Comparison of ENCODE assay signal across 19 cellular contexts in genomic region chr1:170096806-170097340, GRCh38. TPM values are rescaled to one million over a fixed set of nuclear protein-coding genes. Genes with fewer than 3 reads are reported as not detected.
DNase-seq lines count a peak whose midpoint lies in the region; ATAC-seq and TF ChIP-seq lines count a peak whose summit lies in the region.
"Had no signal": no experiment of that assay in that cellular context is flagged by ENCODE, and none has a peak within 500 bp of the region (broad histone marks: within the 10 kb centered on the region; RNA-seq: fewer than 3 reads in every experiment).

No MANE protein-coding gene starts in this region.

- H3K4me1 ChIP-seq in A673 (ENCODE audit: insufficient read depth, low read length, poor library complexity, severe bottlenecking): peaks cover 28% of the 10 kb centered on the region
- peaks cover 0 to 19% of the 10 kb centered on the region in 2 donors for H3K4me1 ChIP-seq in neuronal stem cell (ENCODE audit: control insufficient read depth in 2 of 2, insufficient read depth in 1 of 2, low read depth in 1 of 2, low read length in 2 of 2)
- H3K4me1 ChIP-seq: BLaER1 had no signal

- peaks cover 25% of the 10 kb centered on the region for H3K4me1 Mint-ChIP-seq in brain
- H3K4me1 Mint-ChIP-seq: CD4-positive, alpha-beta memory T cell had no signal

- no peak overlapping the region for H2BK12ac ChIP-seq in neuronal stem cell (ENCODE audit: low read length)

- peak; percentile 73 for DNase-seq in A673 (ENCODE audit: low spot score)
- peak; percentile 16 for DNase-seq in NCI-H524 treated with DMSO at 0.1 percent for 48 hours (lab: John Stamatoyannopoulos, UW)
- no peak for DNase-seq in neuronal stem cell (ENCODE audit: low spot score)
- no peak for DNase-seq in stimulated activated CD4-positive, alpha-beta T cell treated with anti-CD3 and anti-CD28 coated beads, Interleukin-2, amount 100 ng/mL, for 48 hours
- no peak for DNase-seq in NCI-H1092 (lab: John Stamatoyannopoulos, UW)
- DNase-seq: CD4-positive, alpha-beta memory T cell; GDM1; H9; NCI-H1436; NCI-H1930; NCI-H226; Right ventricle myocardium superior had no signal

- no peak overlapping the region for H4K91ac ChIP-seq in neuronal stem cell (ENCODE audit: low read depth, low read length, poor library complexity)

- H3K27ac ChIP-seq in A673 (ENCODE audit: low read depth, low read length, poor library complexity, severe bottlenecking): peak overlapping the region; percentile 63
- H3K27ac ChIP-seq in neuronal stem cell (replicated peaks; ENCODE audit: low read length): no peak overlapping the region
- H3K27ac ChIP-seq: BLaER1, KMS-11 had no signal

- H3K79me1 ChIP-seq in neuronal stem cell (ENCODE audit: low read depth, low read length): no peaks in the 10 kb centered on the region

- H3K27me3 Mint-ChIP-seq in brain: peaks cover 3% of the 10 kb centered on the region

- no peak overlapping the region for H3K18ac ChIP-seq in neuronal stem cell (ENCODE audit: low read length)

- POLR2A ChIA-PET in A673 (lab: Charles Lee; ENCODE audit: low non-redundant PET): no interaction called here

- BruUV-seq in A673 (replicated peaks; lab: Mats Ljungman, UMichigan): no TSS peak

- no peaks in the 10 kb centered on the region for H3K36me3 ChIP-seq in A673 (ENCODE audit: insufficient read depth, low read length, poor library complexity, severe bottlenecking)
- no peaks in the 10 kb centered on the region for H3K36me3 ChIP-seq in neuronal stem cell (replicated peaks in 1 of 2; ENCODE audit: control insufficient read depth in 2 of 2, insufficient read depth in 2 of 2, low read length in 2 of 2)
- H3K36me3 ChIP-seq: BLaER1 had no signal

- H3K36me3 Mint-ChIP-seq in brain: no peaks in the 10 kb centered on the region

- no peak overlapping the region for H2BK15ac ChIP-seq in neuronal stem cell (ENCODE audit: low read length)

- no peak overlapping the region for H3K9ac ChIP-seq in neuronal stem cell (ENCODE audit: low read depth, low read length, poor library complexity)
- H3K9ac ChIP-seq: BLaER1, KMS-11 had no signal

- peak overlapping the region; percentile 7 for H3K4me3 ChIP-seq in A673 (ENCODE audit: low read depth, low read length, poor library complexity, severe bottlenecking)
- no peak overlapping the region for H3K4me3 ChIP-seq in neuronal stem cell (ENCODE audit: low read length in 2 of 2)
- H3K4me3 ChIP-seq: BLaER1 had no signal

- no peak overlapping the region for H3K4me2 ChIP-seq in neuronal stem cell (ENCODE audit: insufficient read depth, low read length, poor library complexity, severe bottlenecking)
- H3K4me2 ChIP-seq: BLaER1, KMS-11 had no signal

- H2AFZ ChIP-seq in neuronal stem cell (ENCODE audit: low read length): peak overlapping the region; percentile 61

- H3K9me3 ChIP-seq in A673 (ENCODE audit: low read depth, low read length, poor library complexity, severe bottlenecking) (no peaks in the 10 kb centered on the region), neuronal stem cell (replicated peaks in 1 of 2; ENCODE audit: control insufficient read depth in 2 of 2, insufficient read depth in 1 of 2, low read depth in 1 of 2, low read length in 2 of 2) (no peaks in the 10 kb centered on the region)

- CTCF ChIA-PET in A673 (lab: Charles Lee): no interaction called here

- no peak for TF ChIP-seq CTCF in A673 (conservative IDR thresholded peaks at IDR 0.05; ENCODE audit: low read depth, low read length)
- no peak for TF ChIP-seq CTCF in brain (conservative IDR thresholded peaks at IDR 0.05)

- H4K8ac ChIP-seq in neuronal stem cell (ENCODE audit: low read depth, low read length): no peak overlapping the region

- WGBS in neuronal stem cell (ENCODE audit: extremely low coverage in 2 of 2, insufficient read length in 2 of 2, insufficient replicate concordance in 1 of 2), 2 donors: no CpG with 5 or more reads among the region's 4 CpGs

- no peak for ATAC-seq in HG02759 (IDR thresholded peaks at IDR 0.05; ENCODE audit: unreplicated experiment)

- peak overlapping the region in 3 of 5 experiments; percentile 2 to 12 (median 5) for H3K4me3 Mint-ChIP-seq in brain
- H3K4me3 Mint-ChIP-seq: CD4-positive, alpha-beta memory T cell; H9 had no signal

- no peak overlapping the region for H2AK5ac ChIP-seq in neuronal stem cell (ENCODE audit: low read depth, low read length)

- no peak overlapping the region for H2BK5ac ChIP-seq in neuronal stem cell (ENCODE audit: low read length)

- no peak overlapping the region for H3K23ac ChIP-seq in neuronal stem cell (ENCODE audit: low read depth, low read length, poor library complexity)

- H3K27ac Mint-ChIP-seq in brain: peak overlapping the region in 2 of 5 experiments; percentile 5 to 29
- H3K27ac Mint-ChIP-seq: CD4-positive, alpha-beta memory T cell; H9 had no signal

- H3K9me3 Mint-ChIP-seq in brain: peaks cover 0 to 9% (median 3%) of the 10 kb centered on the region in 5 experiments

- H3K4ac ChIP-seq in neuronal stem cell (ENCODE audit: low read length): no peak overlapping the region

- no peak overlapping the region for H3K14ac ChIP-seq in neuronal stem cell (ENCODE audit: low read length)

- H2BK120ac ChIP-seq in neuronal stem cell (ENCODE audit: low read depth, low read length): no peak overlapping the region

- intact Hi-C loops in A673 (cut with micrococcal nuclease; ENCODE audit: unreplicated experiment): no loop called here

- H3K27me3 ChIP-seq in A673 (replicated peaks; ENCODE audit: insufficient read depth, low read depth, low read length, poor library complexity) (no peaks in the 10 kb centered on the region), neuronal stem cell (ENCODE audit: control insufficient read depth in 3 of 3, insufficient read depth in 3 of 3, low read depth in 1 of 3, low read length in 3 of 3) (no peaks in the 10 kb centered on the region)
- H3K27me3 ChIP-seq: BLaER1 had no signal

RNA-seq across cellular contexts. Expression of gene KIFAP3, which starts 22.4 kb away (rescaled TPM):
- 12.7 and 17.3 TPM in 2 replicates for total RNA-seq in A673 (2021)
- polyA plus RNA-seq in brain (ENCODE audit: insufficient read depth, low read depth, low replicate concordance): 63.7 TPM
- 7.2 TPM for polyA plus RNA-seq in neuronal stem cell (2013, experiment 1 of 2)
- 7.7 TPM for polyA plus RNA-seq in neuronal stem cell (2013, experiment 2 of 2)

RNA-seq across cellular contexts. Expression of gene NTMT2, which starts 48.9 kb away (rescaled TPM):
- not detected in 2 replicates for total RNA-seq in A673 (2021)
- 0.59 TPM for polyA plus RNA-seq in brain (ENCODE audit: insufficient read depth, low read depth, low replicate concordance)
- polyA plus RNA-seq in neuronal stem cell (2013, experiment 1 of 2): 0.15 TPM
- polyA plus RNA-seq in neuronal stem cell (2013, experiment 2 of 2): 0.06 TPM
- total RNA-seq: A172; CD4-positive, alpha-beta memory T cell; Daoy; MCF 10A had no signal
- polyA plus RNA-seq: CD4-positive, alpha-beta memory T cell had no signal

Comparison
In these comparisons a context has a peak if more than half of its experiments do, and no peak if none do; other contexts are left out.
1. DNase-seq: peak in A673 (single experiment) and NCI-H524 treated with DMSO at 0.1 percent for 48 hours (single experiment); none in neuronal stem cell (single experiment), stimulated activated CD4-positive, alpha-beta T cell treated with anti-CD3 and anti-CD28 coated beads, Interleukin-2, amount 100 ng/mL, for 48 hours (0 of 2) and NCI-H1092 (single experiment).